ENCODE assay signal across 9 cellular contexts in genomic region chr1:37792943-37793686, GRCh38. TPM values are rescaled to one million over a fixed set of nuclear protein-coding genes. Genes with fewer than 3 reads are reported as not detected.
DNase-seq lines count a peak whose midpoint lies in the region; ATAC-seq and TF ChIP-seq lines count a peak whose summit lies in the region.
"Had no signal": no experiment of that assay in that cellular context is flagged by ENCODE, and none has a peak within 500 bp of the region (broad histone marks: within the 10 kb centered on the region; RNA-seq: fewer than 3 reads in every experiment).

No MANE protein-coding gene starts in this region.

- TF ChIP-seq CTCF in DND-41 (IDR thresholded peaks at IDR 0.05; ENCODE audit: borderline replicate concordance, extremely low read depth, low read length, poor library complexity, severe bottlenecking) (no peak), Loucy (conservative IDR thresholded peaks at IDR 0.05; ENCODE audit: low read length) (no peak), progenitor cell of endocrine pancreas (IDR thresholded peaks at IDR 0.05; ENCODE audit: unreplicated experiment) (no peak)

- H3K4me3 ChIP-seq in DND-41 (ENCODE audit: low read depth in 1 of 2, low read length in 2 of 2) = peak overlapping the region in 1 of 2 experiments; percentile 97; a peak in 2 of 4 replicates
- peak overlapping the region; percentile 52 for H3K4me3 ChIP-seq in Loucy (ENCODE audit: low read length, poor library complexity, severe bottlenecking)

- H3K9me3 Mint-ChIP-seq in effector memory CD8-positive, alpha-beta T cell = no peaks in the 10 kb centered on the region
- H3K9me3 Mint-ChIP-seq in progenitor cell of endocrine pancreas (ENCODE audit: low read depth) = no peaks in the 10 kb centered on the region

- H3K27ac Mint-ChIP-seq in effector memory CD8-positive, alpha-beta T cell = no peak overlapping the region
- H3K27ac Mint-ChIP-seq in progenitor cell of endocrine pancreas = no peak overlapping the region

- H3K79me2 ChIP-seq in DND-41 (ENCODE audit: insufficient read depth, low read length) (peaks cover 33% of the 10 kb centered on the region), Loucy (ENCODE audit: insufficient read depth, low read length) (peaks cover 16% of the 10 kb centered on the region)

- H3K4me1 ChIP-seq in DND-41 (ENCODE audit: insufficient read depth, low read length) (peaks cover 30% of the 10 kb centered on the region), Loucy (ENCODE audit: insufficient read depth, low read length, poor library complexity, severe bottlenecking) (no peaks in the 10 kb centered on the region)

- peaks cover 7 to 46% of the 10 kb centered on the region in 2 donors for H3K27me3 Mint-ChIP-seq in effector memory CD8-positive, alpha-beta T cell
- H3K27me3 Mint-ChIP-seq in progenitor cell of endocrine pancreas = peaks cover 3% of the 10 kb centered on the region

- H3F3A ChIP-seq in Loucy (ENCODE audit: low read depth) = no peaks in the 10 kb centered on the region

- no peaks in the 10 kb centered on the region for H3K36me3 Mint-ChIP-seq in effector memory CD8-positive, alpha-beta T cell (ENCODE audit: insufficient read depth)
- peaks cover 4% of the 10 kb centered on the region for H3K36me3 Mint-ChIP-seq in progenitor cell of endocrine pancreas (ENCODE audit: insufficient read depth)

- H3K4me1 Mint-ChIP-seq in effector memory CD8-positive, alpha-beta T cell (ENCODE audit: low read depth in 2 of 2) = peaks cover 13 to 18% of the 10 kb centered on the region in 2 donors
- H3K4me1 Mint-ChIP-seq in progenitor cell of endocrine pancreas (ENCODE audit: low read depth) = peaks cover 19% of the 10 kb centered on the region

- peak overlapping the region; percentile 58 to 89 for H3K4me3 Mint-ChIP-seq in effector memory CD8-positive, alpha-beta T cell
- peak overlapping the region; percentile 59 for H3K4me3 Mint-ChIP-seq in progenitor cell of endocrine pancreas (ENCODE audit: low read depth)

- ATAC-seq in DND-41 (ENCODE audit: insufficient read depth, low read depth) (no peak; the same call in 2 of the 3 replicates), HG03469 (IDR thresholded peaks at IDR 0.05; ENCODE audit: unreplicated experiment) (no peak), GM21717 (IDR thresholded peaks at IDR 0.05; ENCODE audit: unreplicated experiment) (no peak), GM18511 (IDR thresholded peaks at IDR 0.05; ENCODE audit: unreplicated experiment) (no peak), HG03565 (IDR thresholded peaks at IDR 0.05; ENCODE audit: unreplicated experiment) (no peak)
- ATAC-seq in effector memory CD8-positive, alpha-beta T cell (replicated peaks) = no peak

- H3K9ac ChIP-seq in DND-41 (ENCODE audit: low read depth, low read length) (peak overlapping the region; percentile 98), Loucy (ENCODE audit: low read depth, low read length, poor library complexity, severe bottlenecking) (no peak overlapping the region)

- H3K27ac ChIP-seq in DND-41 (ENCODE audit: low read length) = no peak overlapping the region

- H3K9me3 ChIP-seq in DND-41 (ENCODE audit: insufficient read depth, low read length, severe bottlenecking) = no peaks in the 10 kb centered on the region
- H3K9me3 ChIP-seq in Loucy (ENCODE audit: insufficient read depth, low read depth, low read length) = no peaks in the 10 kb centered on the region

- H2AFZ ChIP-seq in DND-41 (ENCODE audit: low read depth, low read length) (peak overlapping the region; percentile 83), Loucy (ENCODE audit: low read length) (no peak overlapping the region)

- H3K36me3 ChIP-seq in DND-41 (ENCODE audit: insufficient read depth, low read length) (peaks cover 23% of the 10 kb centered on the region), Loucy (ENCODE audit: insufficient read depth, low read length) (no peaks in the 10 kb centered on the region)

- H3K4me2 ChIP-seq in DND-41 (ENCODE audit: insufficient read depth, low read length) = peak overlapping the region; percentile 99
- H3K4me2 ChIP-seq in Loucy (ENCODE audit: low read depth, low read length, poor library complexity, severe bottlenecking) = peak overlapping the region; percentile 26

- DNase-seq in DND-41 (no peak), progenitor cell of endocrine pancreas (ENCODE audit: low spot score, unreplicated experiment) (no peak)
- no peak for DNase-seq in effector memory CD8-positive, alpha-beta T cell
- DNase-seq: NCI-H2107 had no signal

- H4K20me1 ChIP-seq in DND-41 (ENCODE audit: insufficient read depth, low read length) (peaks cover 20% of the 10 kb centered on the region; the same call in 1 of the 2 replicates), Loucy (ENCODE audit: insufficient read depth, low read length, poor library complexity, severe bottlenecking) (peaks cover 12% of the 10 kb centered on the region)

- H3K9me2 ChIP-seq in Loucy (replicated peaks; ENCODE audit: low read depth, low read length) = no peaks in the 10 kb centered on the region

- H3K27me3 ChIP-seq in DND-41 (ENCODE audit: insufficient read depth, low read length, poor library complexity) = peaks cover under 1% of the 10 kb centered on the region
- no peaks in the 10 kb centered on the region for H3K27me3 ChIP-seq in Loucy (ENCODE audit: insufficient read depth, low read length, poor library complexity, severe bottlenecking)

RNA-seq across cellular contexts. Expression of gene MANEAL, which starts 0.5 kb away (rescaled TPM):
- 23.2 and 23.8 TPM in 2 replicates for total RNA-seq in progenitor cell of endocrine pancreas

RNA-seq across cellular contexts. Expression of gene C1orf122, which starts 14.5 kb away (rescaled TPM):
- 43.6 and 43.9 TPM in 2 replicates for total RNA-seq in progenitor cell of endocrine pancreas

RNA-seq across cellular contexts. Expression of gene YRDC, which starts 14.9 kb away (rescaled TPM):
- total RNA-seq in progenitor cell of endocrine pancreas = 14.0 and 15.0 TPM in 2 replicates

RNA-seq across cellular contexts. Expression of gene EPHA10, which starts 28.2 kb away (rescaled TPM):
- total RNA-seq in progenitor cell of endocrine pancreas = 5.1 and 6.2 TPM in 2 replicates
